2 cellular contexts compared by ENCODE assay signal in the genomic region with DNA sequence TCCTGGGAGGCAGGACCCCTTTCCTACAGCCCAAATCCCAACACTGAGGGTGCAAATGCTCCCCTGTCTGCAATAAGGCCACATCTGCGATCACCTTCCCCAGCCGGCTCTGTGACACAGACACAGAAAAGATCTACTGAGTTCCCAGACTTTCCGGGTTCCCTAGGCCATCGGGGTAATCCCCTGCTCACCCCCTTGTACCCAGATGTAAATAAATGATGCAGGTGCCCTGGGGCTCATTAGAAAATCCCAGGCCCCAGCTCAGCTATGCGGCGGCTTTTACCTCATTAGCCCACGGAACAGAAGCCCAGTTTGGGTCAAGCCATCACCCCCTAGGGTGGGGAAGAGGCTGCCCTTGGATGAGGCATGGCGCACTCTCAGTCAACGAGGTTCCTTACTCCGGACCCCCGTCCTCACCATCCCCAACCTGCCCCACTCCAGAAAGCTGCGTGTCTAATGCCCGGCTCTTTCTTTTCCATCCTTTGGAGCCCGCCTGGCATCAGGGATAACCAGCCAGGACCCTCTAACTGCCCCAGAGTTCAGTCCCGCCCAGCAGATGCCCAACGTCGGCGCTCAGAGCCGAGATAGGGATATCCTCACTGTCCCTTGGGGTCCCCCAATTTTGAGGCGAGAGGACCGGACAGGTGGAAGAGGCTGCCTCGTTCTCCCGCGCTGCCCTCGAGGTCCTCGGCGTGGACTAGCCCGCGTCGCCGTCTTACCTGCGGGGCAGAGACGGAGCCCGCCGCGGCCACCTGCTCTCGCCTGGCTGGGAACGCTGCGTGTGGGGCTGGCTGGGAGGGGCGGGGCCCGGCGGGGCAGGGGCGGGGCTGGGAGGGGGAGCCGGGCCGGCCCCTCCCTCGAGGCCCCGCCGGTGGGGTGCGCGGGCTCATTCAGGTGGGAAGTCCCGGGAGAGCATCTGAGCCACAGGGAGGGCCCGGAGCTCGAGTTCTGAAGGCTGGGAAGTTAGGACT.
TF ChIP-seq lines count a peak whose summit lies in the region.

A gene with protein sequence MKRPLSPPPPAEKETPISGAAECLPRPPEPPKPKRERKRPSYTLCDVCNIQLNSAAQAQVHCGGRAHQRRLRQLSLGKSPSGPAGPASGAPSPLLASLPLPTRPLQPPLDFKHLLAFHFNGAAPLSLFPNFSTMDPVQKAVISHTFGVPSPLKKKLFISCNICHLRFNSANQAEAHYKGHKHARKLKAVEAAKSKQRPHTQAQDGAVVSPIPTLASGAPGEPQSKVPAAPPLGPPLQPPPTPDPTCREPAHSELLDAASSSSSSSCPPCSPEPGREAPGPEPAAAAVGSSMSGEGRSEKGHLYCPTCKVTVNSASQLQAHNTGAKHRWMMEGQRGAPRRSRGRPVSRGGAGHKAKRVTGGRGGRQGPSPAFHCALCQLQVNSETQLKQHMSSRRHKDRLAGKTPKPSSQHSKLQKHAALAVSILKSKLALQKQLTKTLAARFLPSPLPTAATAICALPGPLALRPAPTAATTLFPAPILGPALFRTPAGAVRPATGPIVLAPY (minus strand): TSS at position 783 of the 971 bp plus-strand sequence. CDS start 35,417 bp downstream, outside the sequence.

TF ChIP-seq in SK-N-SH, 30 proteins besides CTCF, POLR2A, EP300 and RAD21 (continued from another document):
- TF ChIP-seq, protein P1, sequence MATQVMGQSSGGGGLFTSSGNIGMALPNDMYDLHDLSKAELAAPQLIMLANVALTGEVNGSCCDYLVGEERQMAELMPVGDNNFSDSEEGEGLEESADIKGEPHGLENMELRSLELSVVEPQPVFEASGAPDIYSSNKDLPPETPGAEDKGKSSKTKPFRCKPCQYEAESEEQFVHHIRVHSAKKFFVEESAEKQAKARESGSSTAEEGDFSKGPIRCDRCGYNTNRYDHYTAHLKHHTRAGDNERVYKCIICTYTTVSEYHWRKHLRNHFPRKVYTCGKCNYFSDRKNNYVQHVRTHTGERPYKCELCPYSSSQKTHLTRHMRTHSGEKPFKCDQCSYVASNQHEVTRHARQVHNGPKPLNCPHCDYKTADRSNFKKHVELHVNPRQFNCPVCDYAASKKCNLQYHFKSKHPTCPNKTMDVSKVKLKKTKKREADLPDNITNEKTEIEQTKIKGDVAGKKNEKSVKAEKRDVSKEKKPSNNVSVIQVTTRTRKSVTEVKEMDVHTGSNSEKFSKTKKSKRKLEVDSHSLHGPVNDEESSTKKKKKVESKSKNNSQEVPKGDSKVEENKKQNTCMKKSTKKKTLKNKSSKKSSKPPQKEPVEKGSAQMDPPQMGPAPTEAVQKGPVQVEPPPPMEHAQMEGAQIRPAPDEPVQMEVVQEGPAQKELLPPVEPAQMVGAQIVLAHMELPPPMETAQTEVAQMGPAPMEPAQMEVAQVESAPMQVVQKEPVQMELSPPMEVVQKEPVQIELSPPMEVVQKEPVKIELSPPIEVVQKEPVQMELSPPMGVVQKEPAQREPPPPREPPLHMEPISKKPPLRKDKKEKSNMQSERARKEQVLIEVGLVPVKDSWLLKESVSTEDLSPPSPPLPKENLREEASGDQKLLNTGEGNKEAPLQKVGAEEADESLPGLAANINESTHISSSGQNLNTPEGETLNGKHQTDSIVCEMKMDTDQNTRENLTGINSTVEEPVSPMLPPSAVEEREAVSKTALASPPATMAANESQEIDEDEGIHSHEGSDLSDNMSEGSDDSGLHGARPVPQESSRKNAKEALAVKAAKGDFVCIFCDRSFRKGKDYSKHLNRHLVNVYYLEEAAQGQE (IDR thresholded peaks at IDR 0.05; ENCODE audit: low read depth, low read length): no peak
- TF ChIP-seq FOXJ3 (CRISPR knock-in tag; IDR thresholded peaks at IDR 0.05) (no peak), RXRA (IDR thresholded peaks at IDR 0.05; ENCODE audit: borderline replicate concordance, low read depth) (no peak), MEF2A (IDR thresholded peaks at IDR 0.05; ENCODE audit: borderline replicate concordance, low read depth) (no peak), YY1 (IDR thresholded peaks at IDR 0.05; ENCODE audit: low read depth) (no peak), POLR2AphosphoS5 (IDR thresholded peaks at IDR 0.05; ENCODE audit: low read depth, low read length) (no peak), GATA2 (CRISPR knock-in tag; IDR thresholded peaks at IDR 0.05) (no peak), GABPA (IDR thresholded peaks at IDR 0.05; ENCODE audit: low read depth) (no peak), NRF1 (IDR thresholded peaks at IDR 0.05; ENCODE audit: low read depth, low read length) (no peak), FOSL2 (IDR thresholded peaks at IDR 0.05; ENCODE audit: borderline replicate concordance, low read depth) (no peak)
- TF ChIP-seq, protein P2, sequence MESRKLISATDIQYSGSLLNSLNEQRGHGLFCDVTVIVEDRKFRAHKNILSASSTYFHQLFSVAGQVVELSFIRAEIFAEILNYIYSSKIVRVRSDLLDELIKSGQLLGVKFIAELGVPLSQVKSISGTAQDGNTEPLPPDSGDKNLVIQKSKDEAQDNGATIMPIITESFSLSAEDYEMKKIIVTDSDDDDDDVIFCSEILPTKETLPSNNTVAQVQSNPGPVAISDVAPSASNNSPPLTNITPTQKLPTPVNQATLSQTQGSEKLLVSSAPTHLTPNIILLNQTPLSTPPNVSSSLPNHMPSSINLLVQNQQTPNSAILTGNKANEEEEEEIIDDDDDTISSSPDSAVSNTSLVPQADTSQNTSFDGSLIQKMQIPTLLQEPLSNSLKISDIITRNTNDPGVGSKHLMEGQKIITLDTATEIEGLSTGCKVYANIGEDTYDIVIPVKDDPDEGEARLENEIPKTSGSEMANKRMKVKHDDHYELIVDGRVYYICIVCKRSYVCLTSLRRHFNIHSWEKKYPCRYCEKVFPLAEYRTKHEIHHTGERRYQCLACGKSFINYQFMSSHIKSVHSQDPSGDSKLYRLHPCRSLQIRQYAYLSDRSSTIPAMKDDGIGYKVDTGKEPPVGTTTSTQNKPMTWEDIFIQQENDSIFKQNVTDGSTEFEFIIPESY (IDR thresholded peaks at IDR 0.05; ENCODE audit: borderline replicate concordance, low read depth): no peak
- TF ChIP-seq, protein P3, sequence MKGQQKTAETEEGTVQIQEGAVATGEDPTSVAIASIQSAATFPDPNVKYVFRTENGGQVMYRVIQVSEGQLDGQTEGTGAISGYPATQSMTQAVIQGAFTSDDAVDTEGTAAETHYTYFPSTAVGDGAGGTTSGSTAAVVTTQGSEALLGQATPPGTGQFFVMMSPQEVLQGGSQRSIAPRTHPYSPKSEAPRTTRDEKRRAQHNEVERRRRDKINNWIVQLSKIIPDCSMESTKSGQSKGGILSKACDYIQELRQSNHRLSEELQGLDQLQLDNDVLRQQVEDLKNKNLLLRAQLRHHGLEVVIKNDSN (IDR thresholded peaks at IDR 0.05; ENCODE audit: borderline replicate concordance, low read depth): no peak
- TF ChIP-seq, protein P4, sequence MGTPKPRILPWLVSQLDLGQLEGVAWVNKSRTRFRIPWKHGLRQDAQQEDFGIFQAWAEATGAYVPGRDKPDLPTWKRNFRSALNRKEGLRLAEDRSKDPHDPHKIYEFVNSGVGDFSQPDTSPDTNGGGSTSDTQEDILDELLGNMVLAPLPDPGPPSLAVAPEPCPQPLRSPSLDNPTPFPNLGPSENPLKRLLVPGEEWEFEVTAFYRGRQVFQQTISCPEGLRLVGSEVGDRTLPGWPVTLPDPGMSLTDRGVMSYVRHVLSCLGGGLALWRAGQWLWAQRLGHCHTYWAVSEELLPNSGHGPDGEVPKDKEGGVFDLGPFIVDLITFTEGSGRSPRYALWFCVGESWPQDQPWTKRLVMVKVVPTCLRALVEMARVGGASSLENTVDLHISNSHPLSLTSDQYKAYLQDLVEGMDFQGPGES (IDR thresholded peaks at IDR 0.05; ENCODE audit: low read depth, low read length): no peak
- TF ChIP-seq, protein P5, sequence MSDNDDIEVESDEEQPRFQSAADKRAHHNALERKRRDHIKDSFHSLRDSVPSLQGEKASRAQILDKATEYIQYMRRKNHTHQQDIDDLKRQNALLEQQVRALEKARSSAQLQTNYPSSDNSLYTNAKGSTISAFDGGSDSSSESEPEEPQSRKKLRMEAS (IDR thresholded peaks at IDR 0.05; ENCODE audit: low read depth): no peak

TF ChIP-seq in SK-N-SH treated with all-trans-retinoic acid at 6 μM for 48 hours, 23 proteins besides CTCF, POLR2A, EP300 and RAD21 (continued from another document):
- TF ChIP-seq, protein P6, sequence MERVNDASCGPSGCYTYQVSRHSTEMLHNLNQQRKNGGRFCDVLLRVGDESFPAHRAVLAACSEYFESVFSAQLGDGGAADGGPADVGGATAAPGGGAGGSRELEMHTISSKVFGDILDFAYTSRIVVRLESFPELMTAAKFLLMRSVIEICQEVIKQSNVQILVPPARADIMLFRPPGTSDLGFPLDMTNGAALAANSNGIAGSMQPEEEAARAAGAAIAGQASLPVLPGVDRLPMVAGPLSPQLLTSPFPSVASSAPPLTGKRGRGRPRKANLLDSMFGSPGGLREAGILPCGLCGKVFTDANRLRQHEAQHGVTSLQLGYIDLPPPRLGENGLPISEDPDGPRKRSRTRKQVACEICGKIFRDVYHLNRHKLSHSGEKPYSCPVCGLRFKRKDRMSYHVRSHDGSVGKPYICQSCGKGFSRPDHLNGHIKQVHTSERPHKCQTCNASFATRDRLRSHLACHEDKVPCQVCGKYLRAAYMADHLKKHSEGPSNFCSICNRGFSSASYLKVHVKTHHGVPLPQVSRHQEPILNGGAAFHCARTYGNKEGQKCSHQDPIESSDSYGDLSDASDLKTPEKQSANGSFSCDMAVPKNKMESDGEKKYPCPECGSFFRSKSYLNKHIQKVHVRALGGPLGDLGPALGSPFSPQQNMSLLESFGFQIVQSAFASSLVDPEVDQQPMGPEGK (CRISPR knock-in tag; IDR thresholded peaks at IDR 0.05; ENCODE audit: borderline replicate concordance): no peak
- TF ChIP-seq ZNF70 (CRISPR knock-in tag; IDR thresholded peaks at IDR 0.05): no peak
- TF ChIP-seq, protein P7, sequence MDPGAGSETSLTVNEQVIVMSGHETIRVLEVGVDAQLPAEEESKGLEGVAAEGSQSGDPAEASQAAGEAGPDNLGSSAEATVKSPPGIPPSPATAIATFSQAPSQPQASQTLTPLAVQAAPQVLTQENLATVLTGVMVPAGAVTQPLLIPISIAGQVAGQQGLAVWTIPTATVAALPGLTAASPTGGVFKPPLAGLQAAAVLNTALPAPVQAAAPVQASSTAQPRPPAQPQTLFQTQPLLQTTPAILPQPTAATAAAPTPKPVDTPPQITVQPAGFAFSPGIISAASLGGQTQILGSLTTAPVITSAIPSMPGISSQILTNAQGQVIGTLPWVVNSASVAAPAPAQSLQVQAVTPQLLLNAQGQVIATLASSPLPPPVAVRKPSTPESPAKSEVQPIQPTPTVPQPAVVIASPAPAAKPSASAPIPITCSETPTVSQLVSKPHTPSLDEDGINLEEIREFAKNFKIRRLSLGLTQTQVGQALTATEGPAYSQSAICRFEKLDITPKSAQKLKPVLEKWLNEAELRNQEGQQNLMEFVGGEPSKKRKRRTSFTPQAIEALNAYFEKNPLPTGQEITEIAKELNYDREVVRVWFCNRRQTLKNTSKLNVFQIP (CRISPR knock-in tag; IDR thresholded peaks at IDR 0.05; ENCODE audit: borderline replicate concordance, low read depth): no peak
- no peak for TF ChIP-seq ZNF565 (CRISPR knock-in tag; conservative IDR thresholded peaks at IDR 0.05; ENCODE audit: low read depth)
- no peak for TF ChIP-seq BACH2 (CRISPR knock-in tag; IDR thresholded peaks at IDR 0.05; ENCODE audit: borderline replicate concordance)
- TF ChIP-seq TCF4 (CRISPR knock-in tag; IDR thresholded peaks at IDR 0.05; ENCODE audit: borderline replicate concordance): no peak
- TF ChIP-seq ZFP3 (CRISPR knock-in tag; IDR thresholded peaks at IDR 0.05): no peak
